9 cellular contexts compared by ENCODE assay signal in the genomic region with DNA sequence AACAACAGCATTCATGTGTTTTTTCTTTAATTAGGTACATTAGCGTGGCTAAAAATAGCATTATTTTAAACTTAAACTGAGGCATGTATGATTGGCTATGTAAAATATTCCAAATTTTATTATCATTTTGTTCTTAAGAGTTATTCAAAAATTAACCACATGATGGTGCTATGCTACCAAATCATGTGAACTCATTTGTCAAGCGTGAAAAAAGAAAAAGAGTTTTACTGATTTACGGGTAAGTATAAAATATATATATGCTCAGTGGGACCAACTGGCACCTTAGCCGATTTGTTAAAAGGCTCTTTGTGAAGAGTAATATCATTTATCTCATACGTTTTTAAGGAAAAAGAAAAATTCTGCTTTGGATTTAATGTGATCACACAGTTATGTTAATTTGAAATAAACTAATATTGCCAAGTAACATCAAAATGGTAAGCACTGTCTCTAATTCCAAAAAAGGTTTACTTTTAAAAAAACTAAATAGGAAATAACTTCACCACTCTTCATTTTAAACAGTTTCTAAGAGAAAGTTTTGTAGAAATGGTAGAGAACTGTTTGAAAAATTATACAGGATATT.
A peak's percentile ranks its signal among the peaks of the same experiment; 100 is the strongest.
DNase-seq lines count a peak whose midpoint lies in the region; FAIRE-seq and TF ChIP-seq lines count a peak whose summit lies in the region.
"Had no signal": no experiment of that assay in that cellular context is flagged by ENCODE, and none has a peak within 500 bp of the region (broad histone marks: within the 10 kb centered on the region; RNA-seq: fewer than 3 reads in every experiment).

No MANE protein-coding gene starts in this region.

- H3K9me3 ChIP-seq in breast epithelium (no peaks in the 10 kb centered on the region), endothelial cell of umbilical vein (replicated peaks; ENCODE audit: control insufficient read depth, insufficient read depth, low read length) (no peaks in the 10 kb centered on the region), transverse colon (no peaks in the 10 kb centered on the region)
- H3K9me3 ChIP-seq in CD8-positive, alpha-beta memory T cell (ENCODE audit: low read length): no peaks in the 10 kb centered on the region

- CTCF ChIA-PET in MCF 10A (lab: Yijun Ruan, JAX) (interaction anchor here (0.8 to 1.4 kb wide), 2 partner anchors 8 to 17 kb away, joined by 3 to 4 read pairs; no protein-coding TSS in a partner anchor), endothelial cell of umbilical vein (lab: Charles Lee) (interaction anchor here (0.6 kb wide), 1 partner anchor 108 kb away, joined by 3 read pairs; no protein-coding TSS in a partner anchor)
- CTCF ChIA-PET in CD8-positive, alpha-beta memory T cell (lab: Charles Lee): no interaction called here

- H3K9me3 Mint-ChIP-seq in MCF 10A (ENCODE audit: unreplicated experiment): no peaks in the 10 kb centered on the region
- peaks cover 2 to 21% (median 5%) of the 10 kb centered on the region in 5 donors for H3K9me3 Mint-ChIP-seq in CD8-positive, alpha-beta memory T cell

- FAIRE-seq in endothelial cell of umbilical vein (lab: Jason Lieb, UNC): peak; percentile 4

- no peak overlapping the region for H3K9ac ChIP-seq in endothelial cell of umbilical vein (replicated peaks; ENCODE audit: extremely low read depth, insufficient read depth, low read length)

- H2AFZ ChIP-seq in endothelial cell of umbilical vein (ENCODE audit: low read depth, low read length): no peak overlapping the region

- H3K27me3 Mint-ChIP-seq in MCF 10A (ENCODE audit: insufficient read depth, unreplicated experiment): no peaks in the 10 kb centered on the region
- peaks cover 0 to 3% of the 10 kb centered on the region in 2 donors for H3K27me3 Mint-ChIP-seq in CD8-positive, alpha-beta memory T cell

- TF ChIP-seq EP300 in transverse colon (IDR thresholded peaks at IDR 0.05; ENCODE audit: low read depth): no peak

- peaks cover 5% of the 10 kb centered on the region for H3K36me3 ChIP-seq in breast epithelium
- no peaks in the 10 kb centered on the region for H3K36me3 ChIP-seq in endothelial cell of umbilical vein (ENCODE audit: control insufficient read depth in 2 of 2, extremely low read depth in 1 of 2, insufficient read depth in 2 of 2, low read length in 2 of 2)
- H3K36me3 ChIP-seq in transverse colon: no peaks in the 10 kb centered on the region
- no peaks in the 10 kb centered on the region for H3K36me3 ChIP-seq in CD8-positive, alpha-beta memory T cell (ENCODE audit: insufficient read depth, low read length)

- no peaks in the 10 kb centered on the region for H4K20me1 ChIP-seq in endothelial cell of umbilical vein (replicated peaks; ENCODE audit: control insufficient read depth, extremely low read depth, insufficient read depth, low read length)

- H3K4me1 ChIP-seq in breast epithelium: no peaks in the 10 kb centered on the region
- H3K4me1 ChIP-seq in endothelial cell of umbilical vein (ENCODE audit: control insufficient read depth, extremely low read depth, insufficient read depth, low read length): peaks cover 5% of the 10 kb centered on the region
- H3K4me1 ChIP-seq in transverse colon: no peaks in the 10 kb centered on the region
- no peaks in the 10 kb centered on the region for H3K4me1 ChIP-seq in CD8-positive, alpha-beta memory T cell (ENCODE audit: insufficient read depth, low read length)

- dilution Hi-C loops in endothelial cell of umbilical vein (cut with MboI; ENCODE audit: extremely low pct_ligation_motif_present, low sequenced_read_pairs): no loop called here

- peaks cover 37% of the 10 kb centered on the region for H3K4me1 Mint-ChIP-seq in MCF 10A (ENCODE audit: insufficient read depth, unreplicated experiment)
- H3K4me1 Mint-ChIP-seq in CD8-positive, alpha-beta memory T cell: no peaks in the 10 kb centered on the region

- H3K27me3 ChIP-seq in breast epithelium (no peaks in the 10 kb centered on the region), endothelial cell of umbilical vein (ENCODE audit: control insufficient read depth in 2 of 2, insufficient read depth in 2 of 2, low read length in 2 of 2) (no peaks in the 10 kb centered on the region), transverse colon (no peaks in the 10 kb centered on the region)
- H3K27me3 ChIP-seq in CD8-positive, alpha-beta memory T cell (ENCODE audit: insufficient read depth, low read length, poor library complexity, severe bottlenecking): no peaks in the 10 kb centered on the region

- intact Hi-C loops in MCF 10A (cut with micrococcal nuclease): loop anchor here (1.0 to 10.0 kb wide), 3 partner anchors 404 to 1328 kb away; no protein-coding TSS in a partner anchor
- intact Hi-C loops in breast epithelium (cut with DNase I; ENCODE audit: low total_unique reads): no loop called here
- intact Hi-C loops in endothelial cell of umbilical vein (cut with micrococcal nuclease): loop anchor here (2.0 kb wide), 2 partner anchors 232 to 1328 kb away; no protein-coding TSS in a partner anchor
- intact Hi-C loops in transverse colon (cut with DNase I; ENCODE audit: low total_unique reads): no loop called here

- no peak overlapping the region for H3K4me3 Mint-ChIP-seq in MCF 10A (ENCODE audit: unreplicated experiment)
- no peak overlapping the region for H3K4me3 Mint-ChIP-seq in CD8-positive, alpha-beta memory T cell

- H3K27ac Mint-ChIP-seq in MCF 10A (ENCODE audit: low read depth, unreplicated experiment): no peak overlapping the region
- no peak overlapping the region for H3K27ac Mint-ChIP-seq in CD8-positive, alpha-beta memory T cell

- no peaks in the 10 kb centered on the region for H3K36me3 Mint-ChIP-seq in MCF 10A (ENCODE audit: insufficient read depth, unreplicated experiment)
- no peaks in the 10 kb centered on the region for H3K36me3 Mint-ChIP-seq in CD8-positive, alpha-beta memory T cell

- H3K27ac ChIP-seq in breast epithelium (no peak overlapping the region), endothelial cell of umbilical vein (ENCODE audit: insufficient read depth, low read depth, low read length) (no peak overlapping the region), transverse colon (no peak overlapping the region)
- no peak overlapping the region for H3K27ac ChIP-seq in CD8-positive, alpha-beta memory T cell (ENCODE audit: low read depth, low read length)

- peak; percentile 40 for DNase-seq in MCF 10A (ENCODE audit: unreplicated experiment)
- no peak for DNase-seq in breast epithelium (ENCODE audit: low spot score in 2 of 2)
- DNase-seq in NCI-H345 treated with DMSO at 0.1 percent for 48 hours (lab: John Stamatoyannopoulos, UW; ENCODE audit: unreplicated experiment): peak; percentile 32
- peak; percentile 51 for DNase-seq in endothelial cell of umbilical vein (ENCODE audit: low read depth, low spot score)
- no peak for DNase-seq in transverse colon
- no peak for DNase-seq in anterior cingulate cortex (lab: John Stamatoyannopoulos, UW)
- DNase-seq in CD8-positive, alpha-beta memory T cell: no peak
- no peak for DNase-seq in NK-92 treated with Interleukin-12 subunit alpha and Interleukin-12 subunit beta, amount 100 ng/mL, for 24 hours (lab: John Stamatoyannopoulos, UW)
- DNase-seq: T-helper 9 cell had no signal

- WGBS in transverse colon (ENCODE audit: low coverage in 1 of 2), 2 donors: 10 to 13% methylated on average over 5 of the region's 5 CpGs

- POLR2A ChIA-PET in MCF 10A (lab: Yijun Ruan, JAX): no interaction called here
- POLR2A ChIA-PET in endothelial cell of umbilical vein (lab: Charles Lee): no interaction called here
- POLR2A ChIA-PET in CD8-positive, alpha-beta memory T cell (lab: Charles Lee): no interaction called here

- in situ Hi-C loops in transverse colon (cut with MboI; ENCODE audit: low pct_ligation_motif_present in 1 of 4, low pct_unique_long_range_greater_than_20kb in 1 of 4, low sequenced_read_pairs in 3 of 4): no loop called here

- no peaks in the 10 kb centered on the region for H3K9me1 ChIP-seq in endothelial cell of umbilical vein (replicated peaks; ENCODE audit: control insufficient read depth, extremely low read depth, insufficient read depth, low read length)

- no TSS peak for BruUV-seq in MCF 10A (replicated peaks; lab: Mats Ljungman, UMichigan)
- BruUV-seq in endothelial cell of umbilical vein (replicated peaks; lab: Mats Ljungman, UMichigan): no TSS peak

- peak overlapping the region; percentile 30 for H3K4me2 ChIP-seq in endothelial cell of umbilical vein (ENCODE audit: insufficient read depth, low read length)

- TF ChIP-seq CTCF in MCF 10A (IDR thresholded peaks at IDR 0.05; ENCODE audit: unreplicated experiment) (peak; percentile 47), breast epithelium (IDR thresholded peaks at IDR 0.05) (peak in 1 of 3 donors; percentile 32), endothelial cell of umbilical vein (IDR thresholded peaks at IDR 0.05; ENCODE audit: extremely low read depth in 1 of 2, insufficient read depth in 1 of 2, low read depth in 1 of 2, low read length in 2 of 2) (peak in 1 of 2 donors; percentile 18), transverse colon (IDR thresholded peaks at IDR 0.05) (peak in 4 of 5 experiments; percentile 8 to 29 (median 28))

- H3K4me3 ChIP-seq in breast epithelium (no peak overlapping the region), endothelial cell of umbilical vein (replicated peaks in 1 of 3; ENCODE audit: insufficient read depth in 1 of 3, low read depth in 1 of 3, low read length in 3 of 3) (no peak overlapping the region), transverse colon (no peak overlapping the region)
- H3K4me3 ChIP-seq in CD8-positive, alpha-beta memory T cell (ENCODE audit: low read length): no peak overlapping the region

- no peak for TF ChIP-seq POLR2A in breast epithelium (IDR thresholded peaks at IDR 0.05)
- TF ChIP-seq POLR2A in endothelial cell of umbilical vein (IDR thresholded peaks at IDR 0.05; ENCODE audit: low read depth, low read length): no peak
- TF ChIP-seq POLR2A in transverse colon (IDR thresholded peaks at IDR 0.05): no peak

- no peaks in the 10 kb centered on the region for H3K79me2 ChIP-seq in endothelial cell of umbilical vein (ENCODE audit: control insufficient read depth, insufficient read depth, low read length)

TF ChIP-seq in endothelial cell of umbilical vein, 7 proteins besides CTCF, POLR2A, EP300 and RAD21:
- TF ChIP-seq MYC (IDR thresholded peaks at IDR 0.05; ENCODE audit: low read depth, low read length) (no peak), FOS (IDR thresholded peaks at IDR 0.05; ENCODE audit: borderline replicate concordance, insufficient read depth, low read length) (no peak), EZH2 (IDR thresholded peaks at IDR 0.05; ENCODE audit: borderline replicate concordance, low read depth, low read length, severe bottlenecking) (no peak), GATA2 (IDR thresholded peaks at IDR 0.05; ENCODE audit: insufficient read depth, insufficient read length, low read depth, low read length) (no peak)
- TF ChIP-seq, protein P1, sequence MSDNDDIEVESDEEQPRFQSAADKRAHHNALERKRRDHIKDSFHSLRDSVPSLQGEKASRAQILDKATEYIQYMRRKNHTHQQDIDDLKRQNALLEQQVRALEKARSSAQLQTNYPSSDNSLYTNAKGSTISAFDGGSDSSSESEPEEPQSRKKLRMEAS (IDR thresholded peaks at IDR 0.05; ENCODE audit: insufficient read depth, insufficient read length): no peak
TF ChIP-seq in endothelial cell of umbilical vein: peak in this region for 0.

Comparison
In these comparisons a context has a peak if more than half of its experiments do, and no peak if none do; other contexts are left out.
1. DNase-seq: peak in MCF 10A (single experiment), NCI-H345 treated with DMSO at 0.1 percent for 48 hours (single experiment) and endothelial cell of umbilical vein (single experiment); none in breast epithelium (0 of 2), transverse colon (single experiment), anterior cingulate cortex (0 of 58), CD8-positive, alpha-beta memory T cell (0 of 5) and NK-92 treated with Interleukin-12 subunit alpha and Interleukin-12 subunit beta, amount 100 ng/mL, for 24 hours (single experiment).
2. intact Hi-C loops: an anchor here in MCF 10A (1.0 to 10.0 kb wide) and endothelial cell of umbilical vein (2.0 kb wide); none called in breast epithelium and transverse colon.